1 cellular context compared by ENCODE assay signal in genomic region chr7:111067682-111068081, GRCh38.
A peak's percentile ranks its signal among the peaks of the same experiment; 100 is the strongest.
TF ChIP-seq lines count a peak whose summit lies in the region.

No MANE protein-coding gene starts in this region.

TF ChIP-seq in K562, 482 proteins besides CTCF, POLR2A, EP300 and RAD21 (continued from another document):
- TF ChIP-seq HMBOX1 (IDR thresholded peaks at IDR 0.05) (no peak), CEBPB (tag; IDR thresholded peaks at IDR 0.05) (no peak), HNRNPUL1 (IDR thresholded peaks at IDR 0.05; ENCODE audit: low read length) (no peak), SMARCE1 (IDR thresholded peaks at IDR 0.05) (peak; percentile 62)
